ENCODE assay signal across 1 cellular context in genomic region chr1:42658880-42659337, GRCh38.
TF ChIP-seq lines count a peak whose summit lies in the region.

No MANE protein-coding gene starts in this region.

TF ChIP-seq in H1, 55 proteins besides CTCF, POLR2A, EP300 and RAD21 (continued from another document):
- TF ChIP-seq YY1 (IDR thresholded peaks at IDR 0.05; ENCODE audit: low read depth, low read length) = no peak
- no peak for TF ChIP-seq ZNF274 (IDR thresholded peaks at IDR 0.05; ENCODE audit: borderline replicate concordance, extremely low read depth, low read length)
- TF ChIP-seq PHF8 (conservative IDR thresholded peaks at IDR 0.05; ENCODE audit: low read depth, low read length) = no peak
- TF ChIP-seq CHD1 (IDR thresholded peaks at IDR 0.05; ENCODE audit: low read depth, low read length) = no peak
- no peak for TF ChIP-seq CREB1 (IDR thresholded peaks at IDR 0.05)
- no peak for TF ChIP-seq BRCA1 (IDR thresholded peaks at IDR 0.05; ENCODE audit: low read depth, low read length)
- no peak for TF ChIP-seq NRF1 (IDR thresholded peaks at IDR 0.05; ENCODE audit: low read depth, low read length)
- TF ChIP-seq SRF (IDR thresholded peaks at IDR 0.05; ENCODE audit: low read depth, low read length) = no peak
- no peak for TF ChIP-seq USF2 (IDR thresholded peaks at IDR 0.05; ENCODE audit: low read length)
- no peak for TF ChIP-seq E2F6 (IDR thresholded peaks at IDR 0.05)
- TF ChIP-seq BCL11A (IDR thresholded peaks at IDR 0.05; ENCODE audit: low read depth in 2 of 2, low read length in 2 of 2) = no peak
- no peak for TF ChIP-seq TBP (IDR thresholded peaks at IDR 0.05; ENCODE audit: low read depth, low read length)
- no peak for TF ChIP-seq HDAC6 (IDR thresholded peaks at IDR 0.05; ENCODE audit: low read depth, low read length)
- no peak for TF ChIP-seq MAX (IDR thresholded peaks at IDR 0.05)
- TF ChIP-seq TAF1 (IDR thresholded peaks at IDR 0.05; ENCODE audit: low read depth, low read length) = no peak
- TF ChIP-seq CHD2 (IDR thresholded peaks at IDR 0.05; ENCODE audit: low read length) = no peak
